ENCODE assay signal across 7 cellular contexts in the genomic region with DNA sequence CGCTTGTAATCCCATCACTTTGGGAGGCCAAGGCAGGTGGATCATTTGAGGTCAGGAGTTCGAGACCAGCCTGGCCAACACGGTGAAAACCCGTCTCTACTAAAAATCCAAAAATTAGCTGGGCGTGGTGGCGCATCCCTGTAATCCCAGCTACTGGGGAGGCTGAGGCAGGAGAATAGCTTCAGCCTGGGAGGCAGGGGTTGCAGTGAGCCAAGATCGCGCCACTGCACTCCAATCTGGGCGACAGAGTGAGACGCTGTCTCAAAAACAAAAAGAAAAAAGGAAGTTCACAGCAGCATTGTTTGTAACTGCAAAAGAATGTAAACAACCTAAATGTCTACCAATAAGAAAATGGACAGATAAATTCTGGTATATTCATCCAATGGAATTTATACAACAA. TPM values are rescaled to one million over a fixed set of nuclear protein-coding genes. Genes with fewer than 3 reads are reported as not detected.
A peak's percentile ranks its signal among the peaks of the same experiment; 100 is the strongest.
DNase-seq lines count a peak whose midpoint lies in the region; ATAC-seq and TF ChIP-seq lines count a peak whose summit lies in the region.
"Not testable (repeated sequence)": the region's sequence is repeated elsewhere in the genome, so short reads cannot be mapped to it uniquely, and the experiment has no call there.

No MANE protein-coding gene starts in this region.

- not testable (repeated sequence) for H4K20me1 ChIP-seq in DND-41 (ENCODE audit: insufficient read depth, low read length); GM23248 (ENCODE audit: insufficient read depth); Loucy (ENCODE audit: insufficient read depth, low read length, poor library complexity, severe bottlenecking); osteoblast (ENCODE audit: insufficient read depth, low read length)

- H3K4me3 ChIP-seq in DND-41 (ENCODE audit: low read depth in 1 of 2, low read length in 2 of 2), result peak overlapping the region in 1 of 2 experiments; percentile 2; a peak in 2 of 4 replicates
- not testable (repeated sequence) for H3K4me3 ChIP-seq in GM23248; choroid plexus epithelial cell (ENCODE audit: low read depth, low read length); osteoblast (ENCODE audit: insufficient read depth, low read length)
- peak overlapping the region; percentile 80 for H3K4me3 ChIP-seq in Loucy (ENCODE audit: low read length, poor library complexity, severe bottlenecking)

- not testable (repeated sequence) for H2AFZ ChIP-seq in DND-41 (ENCODE audit: low read depth, low read length); Loucy (ENCODE audit: low read length)
- peak overlapping the region; percentile 17; the same call in 1 of the 2 replicates for H2AFZ ChIP-seq in GM23248
- peak overlapping the region; percentile 54 for H2AFZ ChIP-seq in osteoblast (ENCODE audit: low read length)

- H3K36me3 ChIP-seq in DND-41 (ENCODE audit: insufficient read depth, low read length), result peaks cover 53% of the 10 kb centered on the region
- not testable (repeated sequence) for H3K36me3 ChIP-seq in GM23248 (ENCODE audit: low read depth); osteoblast (ENCODE audit: insufficient read depth, low read length)
- H3K36me3 ChIP-seq in Loucy (ENCODE audit: insufficient read depth, low read length), result peaks cover 11% of the 10 kb centered on the region; the same call in 1 of the 2 replicates

- H3K4me1 ChIP-seq in DND-41 (ENCODE audit: insufficient read depth, low read length) (peaks cover 47% of the 10 kb centered on the region), GM23248 (ENCODE audit: insufficient read depth) (peaks cover 18% of the 10 kb centered on the region), Loucy (ENCODE audit: insufficient read depth, low read length, poor library complexity, severe bottlenecking) (peaks cover 51% of the 10 kb centered on the region), osteoblast (ENCODE audit: insufficient read depth, low read length) (peaks cover 23% of the 10 kb centered on the region)

- not testable (repeated sequence) for H3K27ac ChIP-seq in DND-41 (ENCODE audit: low read length); GM23248; osteoblast (ENCODE audit: low read depth, low read length)

- H3K4me2 ChIP-seq in DND-41 (ENCODE audit: insufficient read depth, low read length) (peak overlapping the region; percentile 66), Loucy (ENCODE audit: low read depth, low read length, poor library complexity, severe bottlenecking) (peak overlapping the region; percentile 90)
- H3K4me2 ChIP-seq in GM23248 (ENCODE audit: unreplicated experiment); osteoblast (ENCODE audit: insufficient read depth, low read length): not testable (repeated sequence)

- H3K27me3 ChIP-seq in DND-41 (ENCODE audit: insufficient read depth, low read length, poor library complexity); GM23248 (replicated peaks; ENCODE audit: insufficient read depth); Loucy (ENCODE audit: insufficient read depth, low read length, poor library complexity, severe bottlenecking); osteoblast (ENCODE audit: insufficient read depth, low read length): not testable (repeated sequence)

- not testable (repeated sequence) for H3K9me2 ChIP-seq in GM23248 (ENCODE audit: insufficient read depth); Loucy (replicated peaks; ENCODE audit: low read depth, low read length)

- not testable (repeated sequence) for TF ChIP-seq CTCF in DND-41 (IDR thresholded peaks at IDR 0.05; ENCODE audit: borderline replicate concordance, extremely low read depth, low read length, poor library complexity, severe bottlenecking); Loucy (conservative IDR thresholded peaks at IDR 0.05; ENCODE audit: low read length); choroid plexus epithelial cell (conservative IDR thresholded peaks at IDR 0.05; ENCODE audit: low read depth, low read length); osteoblast (IDR thresholded peaks at IDR 0.05; ENCODE audit: extremely low read depth, low read depth, low read length)

- peaks cover 17% of the 10 kb centered on the region for H3F3A ChIP-seq in GM23248 (ENCODE audit: insufficient read depth)
- not testable (repeated sequence) for H3F3A ChIP-seq in Loucy (ENCODE audit: low read depth)

- DNase-seq in DND-41; GM23248; memory B cell (ENCODE audit: low spot score in 2 of 2); osteoblast (ENCODE audit: insufficient read length, low spot score, missing footprints): not testable (repeated sequence)
- DNase-seq in choroid plexus epithelial cell (ENCODE audit: low read depth), result peak; percentile 10

- H3K79me2 ChIP-seq in DND-41 (ENCODE audit: insufficient read depth, low read length) (peaks cover 69% of the 10 kb centered on the region), GM23248 (ENCODE audit: insufficient read depth) (peaks cover 18% of the 10 kb centered on the region), Loucy (ENCODE audit: insufficient read depth, low read length) (peaks cover 56% of the 10 kb centered on the region), osteoblast (ENCODE audit: insufficient read depth, low read length) (peaks cover 27% of the 10 kb centered on the region)

- ATAC-seq in DND-41 (ENCODE audit: insufficient read depth, low read depth); memory B cell (ENCODE audit: low read depth): not testable (repeated sequence)

- peaks cover 42% of the 10 kb centered on the region for H3K4me1 Mint-ChIP-seq in T-helper 1 cell treated with Interleukin-12 subunit alpha and Interleukin-12 subunit beta and Interleukin-4 antibody, amounts not matched to agents 30 μg/mL and 1 μg/mL, for 36 hours (ENCODE audit: low read depth)
- not testable (repeated sequence) for H3K4me1 Mint-ChIP-seq in memory B cell

- not testable (repeated sequence) for H3K27me3 Mint-ChIP-seq in T-helper 1 cell treated with Interleukin-12 subunit alpha and Interleukin-12 subunit beta and Interleukin-4 antibody, amounts not matched to agents 30 μg/mL and 1 μg/mL, for 36 hours (ENCODE audit: low read depth); memory B cell

- H3K36me3 Mint-ChIP-seq in T-helper 1 cell treated with Interleukin-12 subunit alpha and Interleukin-12 subunit beta and Interleukin-4 antibody, amounts not matched to agents 30 μg/mL and 1 μg/mL, for 36 hours (ENCODE audit: low read depth); memory B cell: not testable (repeated sequence)

- not testable (repeated sequence) for H3K9me3 Mint-ChIP-seq in T-helper 1 cell treated with Interleukin-12 subunit alpha and Interleukin-12 subunit beta and Interleukin-4 antibody, amounts not matched to agents 30 μg/mL and 1 μg/mL, for 36 hours; memory B cell

- H3K4me3 Mint-ChIP-seq in T-helper 1 cell treated with Interleukin-12 subunit alpha and Interleukin-12 subunit beta and Interleukin-4 antibody, amounts not matched to agents 30 μg/mL and 1 μg/mL, for 36 hours, result not testable (repeated sequence)
- peak overlapping the region; percentile 24 for H3K4me3 Mint-ChIP-seq in memory B cell

- H3K9me3 ChIP-seq in DND-41 (ENCODE audit: insufficient read depth, low read length, severe bottlenecking); GM23248 (ENCODE audit: low read depth); Loucy (ENCODE audit: insufficient read depth, low read depth, low read length); osteoblast (ENCODE audit: low read depth, low read length): not testable (repeated sequence)

- peak overlapping the region; percentile 25; the same call in 1 of the 2 replicates for H3K9ac ChIP-seq in DND-41 (ENCODE audit: low read depth, low read length)
- not testable (repeated sequence) for H3K9ac ChIP-seq in GM23248
- H3K9ac ChIP-seq in Loucy (ENCODE audit: low read depth, low read length, poor library complexity, severe bottlenecking), result peak overlapping the region; percentile 79

- in situ Hi-C loops in GM23248 (cut with MboI), result not testable (repeated sequence)

- WGBS in GM23248 (ENCODE audit: low coverage in 1 of 2, low lambda C conversion rate in 2 of 2, missing lambda C conversion rate in 2 of 2), 2 experiments, result 88% methylated on average over 10 of the region's 10 CpGs

- peak overlapping the region; percentile 24 for H3K27ac Mint-ChIP-seq in T-helper 1 cell treated with Interleukin-12 subunit alpha and Interleukin-12 subunit beta and Interleukin-4 antibody, amounts not matched to agents 30 μg/mL and 1 μg/mL, for 36 hours
- H3K27ac Mint-ChIP-seq in memory B cell, result peak overlapping the region; percentile 53

RNA-seq across cellular contexts. Expression of a gene that starts 2.9 kb away (rescaled TPM):
- 4.0 and 5.8 TPM in 2 replicates for total RNA-seq in GM23248 (2014; rRNA removed; shearing (Covaris generic))
- polyA plus RNA-seq in GM23248 (2016; fragmentation: Nextera tagmentation; extraction: Ambion mirVana), result 1.8 and 2.2 TPM in 2 replicates
- total RNA-seq in osteoblast, result 5.9 and 6.2 TPM in 2 replicates
